ENCODE assay signal across 1 cellular context in genomic region chr4:7554885-7555284, GRCh38.
TF ChIP-seq lines count a peak whose summit lies in the region.

No MANE protein-coding gene starts in this region.

TF ChIP-seq in GM23338, 12 proteins besides CTCF, POLR2A, EP300 and RAD21 (continued from another document):
- no peak for TF ChIP-seq ZNF462 (CRISPR knock-in tag; IDR thresholded peaks at IDR 0.05)
- no peak for TF ChIP-seq REST (IDR thresholded peaks at IDR 0.05; ENCODE audit: unreplicated experiment)
- TF ChIP-seq EZH2phosphoT487 (IDR thresholded peaks at IDR 0.05; ENCODE audit: unreplicated experiment): no peak
- TF ChIP-seq ETS1 (IDR thresholded peaks at IDR 0.05): no peak
- TF ChIP-seq ZNF114 (CRISPR knock-in tag; IDR thresholded peaks at IDR 0.05): no peak
- TF ChIP-seq JUNB (IDR thresholded peaks at IDR 0.05; ENCODE audit: unreplicated experiment): no peak
- TF ChIP-seq STAT1 (IDR thresholded peaks at IDR 0.05; ENCODE audit: unreplicated experiment): no peak
- TF ChIP-seq CREB1 (CRISPR knock-in tag; IDR thresholded peaks at IDR 0.05; ENCODE audit: low read depth): no peak
- no peak for TF ChIP-seq POLR2AphosphoS5 (IDR thresholded peaks at IDR 0.05; ENCODE audit: low read depth)
TF ChIP-seq in GM23338: peak in this region for 0.
